Comparison of ENCODE assay signal across 34 cellular contexts in the genomic region with DNA sequence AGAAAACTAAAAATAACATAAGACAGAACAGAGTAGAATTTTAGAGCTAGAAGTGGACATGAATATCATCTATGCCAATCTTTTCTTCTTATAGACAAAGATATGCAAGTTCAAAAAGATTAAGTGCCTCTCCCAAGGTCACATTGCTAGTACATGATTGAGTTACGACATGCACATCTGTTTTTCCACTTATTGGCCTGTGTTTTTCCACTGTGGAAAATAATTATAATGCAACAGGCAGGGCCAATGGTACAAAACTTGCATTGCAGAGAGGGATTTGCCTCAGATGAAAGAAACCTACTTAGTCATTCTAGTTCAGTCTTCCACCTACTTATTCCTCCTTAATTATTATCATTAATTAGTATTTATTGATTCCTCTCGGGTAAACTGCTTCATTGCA.
"Had no signal": no experiment of that assay in that cellular context is flagged by ENCODE, and none has a peak within 500 bp of the region (broad histone marks: within the 10 kb centered on the region; RNA-seq: fewer than 3 reads in every experiment).

No MANE protein-coding gene starts in this region.

- ATAC-seq: activated CD4-positive, alpha-beta T cell treated with anti-CD3 and anti-CD28 coated beads for 36 hours; activated CD8-positive, alpha-beta memory T cell treated with anti-CD3 and anti-CD28 coated beads, Interleukin-2, amount 10 ng/mL, durations not matched to agents 7 days and 5 days; activated CD8-positive, alpha-beta T cell treated with anti-CD3 and anti-CD28 coated beads, Interleukin-2, amount 10 ng/mL, durations not matched to agents 7 days and 5 days; activated naive CD8-positive, alpha-beta T cell treated with anti-CD3 and anti-CD28 coated beads, Interleukin-2, amount 50 U/mL, for 24 hours; foreskin keratinocyte; gastrocnemius medialis; T-helper 17 cell had no signal

- H3K36me3 ChIP-seq: ascending aorta, breast epithelium, cardiac muscle cell, colonic mucosa, esophagus squamous epithelium, gastrocnemius medialis had no signal

- H3K27ac Mint-ChIP-seq: activated CD4-positive, alpha-beta memory T cell treated with anti-CD3 and anti-CD28 coated beads for 36 hours; activated CD4-positive, alpha-beta T cell treated with anti-CD3 and anti-CD28 coated beads for 36 hours; activated CD8-positive, alpha-beta memory T cell treated with anti-CD3 and anti-CD28 coated beads, Interleukin-2, amount 10 ng/mL, durations not matched to agents 7 days and 5 days; activated CD8-positive, alpha-beta T cell treated with anti-CD3 and anti-CD28 coated beads, Interleukin-2, amount 10 ng/mL, durations not matched to agents 7 days and 5 days; activated naive CD4-positive, alpha-beta T cell treated with anti-CD3 and anti-CD28 coated beads for 36 hours; activated naive CD4-positive, alpha-beta T cell treated with anti-CD3 and anti-CD28 coated beads, Interleukin-2, amount 50 U/mL, for 24 hours; activated naive CD8-positive, alpha-beta T cell treated with anti-CD3 and anti-CD28 coated beads for 36 hours; activated naive CD8-positive, alpha-beta T cell treated with anti-CD3 and anti-CD28 coated beads, Interleukin-2, amount 50 U/mL, for 24 hours; activated T-helper 1 cell treated with anti-CD3 and anti-CD28 coated beads, Interleukin-12 subunit alpha, Interleukin-12 subunit beta, Interleukin-2, Interleukin-4 antibody, amounts not matched to agents 30 ng/mL and 10 ng/mL and 1 ng/mL, durations not matched to agents 14 hours and 24 hours and 36 hours; activated T-helper 2 cell treated with anti-CD3 and anti-CD28 coated beads, Interferon-gamma antibody, Interleukin-2, Interleukin-4, amounts not matched to agents 10 μg/mL and 5 μg/mL and 100 μg/mL, durations not matched to agents 14 hours and 24 hours and 36 hours; brain; T-helper 17 cell; T-helper 2 cell treated with Interferon-gamma antibody and Interleukin-4, amounts not matched to agents 5 μg/mL and 100 μg/mL, for 36 hours had no signal

- H3K4me3 ChIP-seq: ascending aorta, breast epithelium, cardiac muscle cell, colonic mucosa, esophagus squamous epithelium, gastrocnemius medialis had no signal

- H3K9me3 ChIP-seq: ascending aorta, breast epithelium, colonic mucosa, esophagus squamous epithelium, gastrocnemius medialis had no signal

- H3K36me3 Mint-ChIP-seq: activated CD4-positive, alpha-beta memory T cell treated with anti-CD3 and anti-CD28 coated beads for 36 hours; activated CD8-positive, alpha-beta memory T cell treated with anti-CD3 and anti-CD28 coated beads, Interleukin-2, amount 10 ng/mL, durations not matched to agents 7 days and 5 days; activated naive CD4-positive, alpha-beta T cell treated with anti-CD3 and anti-CD28 coated beads, Interleukin-2, amount 50 U/mL, for 24 hours; activated naive CD8-positive, alpha-beta T cell treated with anti-CD3 and anti-CD28 coated beads for 36 hours; brain had no signal

- H3K4me1 Mint-ChIP-seq: activated CD4-positive, alpha-beta T cell treated with anti-CD3 and anti-CD28 coated beads for 36 hours; activated CD4-positive, alpha-beta T cell treated with anti-CD3 and anti-CD28 coated beads, Interleukin-2, amount 10 ng/mL, durations not matched to agents 24 days and 14 days; activated CD8-positive, alpha-beta memory T cell treated with anti-CD3 and anti-CD28 coated beads, Interleukin-2, amount 10 ng/mL, durations not matched to agents 7 days and 5 days; activated naive CD4-positive, alpha-beta T cell treated with anti-CD3 and anti-CD28 coated beads, Interleukin-2, amount 50 U/mL, for 24 hours; activated naive CD8-positive, alpha-beta T cell treated with anti-CD3 and anti-CD28 coated beads for 36 hours; activated naive CD8-positive, alpha-beta T cell treated with anti-CD3 and anti-CD28 coated beads, Interleukin-2, amount 50 U/mL, for 24 hours; T-helper 17 cell had no signal

- H3K27me3 ChIP-seq: ascending aorta, breast epithelium, cardiac muscle cell, colonic mucosa, esophagus squamous epithelium, foreskin keratinocyte, gastrocnemius medialis had no signal

- H3K4me1 ChIP-seq: ascending aorta, breast epithelium, colonic mucosa, esophagus squamous epithelium, foreskin keratinocyte had no signal

- H3K9me3 Mint-ChIP-seq: activated CD4-positive, alpha-beta memory T cell treated with anti-CD3 and anti-CD28 coated beads for 36 hours; activated CD4-positive, alpha-beta T cell treated with anti-CD3 and anti-CD28 coated beads, Interleukin-2, amount 10 ng/mL, durations not matched to agents 24 days and 14 days; activated naive CD4-positive, alpha-beta T cell treated with anti-CD3 and anti-CD28 coated beads for 36 hours; activated naive CD4-positive, alpha-beta T cell treated with anti-CD3 and anti-CD28 coated beads, Interleukin-2, amount 50 U/mL, for 24 hours; activated naive CD8-positive, alpha-beta T cell treated with anti-CD3 and anti-CD28 coated beads for 36 hours; activated T-helper 1 cell treated with anti-CD3 and anti-CD28 coated beads, Interleukin-12 subunit alpha, Interleukin-12 subunit beta, Interleukin-2, Interleukin-4 antibody, amounts not matched to agents 30 ng/mL and 10 ng/mL and 1 ng/mL, durations not matched to agents 14 hours and 24 hours and 36 hours; activated T-helper 2 cell treated with anti-CD3 and anti-CD28 coated beads, Interferon-gamma antibody, Interleukin-2, Interleukin-4, amounts not matched to agents 10 μg/mL and 5 μg/mL and 100 μg/mL, durations not matched to agents 14 hours and 24 hours and 36 hours; brain; T-helper 2 cell treated with Interferon-gamma antibody and Interleukin-4, amounts not matched to agents 5 μg/mL and 100 μg/mL, for 36 hours had no signal

- DNase-seq: activated CD4-positive, alpha-beta memory T cell treated with anti-CD3 and anti-CD28 coated beads for 36 hours; activated CD4-positive, alpha-beta T cell treated with anti-CD3 and anti-CD28 coated beads for 36 hours; activated CD4-positive, alpha-beta T cell treated with anti-CD3 and anti-CD28 coated beads, Interleukin-2, amount 10 ng/mL, durations not matched to agents 24 days and 14 days; activated CD4-positive, CD25-positive, alpha-beta regulatory T cell; activated CD4-positive, CD25-positive, alpha-beta regulatory T cell treated with anti-CD3 and anti-CD28 coated beads, Interleukin-2, amount 50 U/mL, for 72 hours; activated CD8-positive, alpha-beta memory T cell treated with anti-CD3 and anti-CD28 coated beads, Interleukin-2, amount 10 ng/mL, durations not matched to agents 7 days and 5 days; activated CD8-positive, alpha-beta memory T cell treated with anti-CD3 and anti-CD28 coated beads, Interleukin-2, amount 50 U/mL, for 4 hours; activated CD8-positive, alpha-beta T cell treated with anti-CD3 and anti-CD28 coated beads, Interleukin-2, amount 10 ng/mL, durations not matched to agents 7 days and 5 days; activated effector memory CD4-positive, alpha-beta T cell treated with anti-CD3 and anti-CD28 coated beads, Interleukin-2, amount 50 U/mL, for 16 hours; activated naive CD4-positive, alpha-beta T cell treated with anti-CD3 and anti-CD28 coated beads for 36 hours; activated naive CD8-positive, alpha-beta T cell treated with anti-CD3 and anti-CD28 coated beads for 36 hours; activated naive CD8-positive, alpha-beta T cell treated with anti-CD3 and anti-CD28 coated beads, Interleukin-2, amount 50 U/mL, for 24 hours; activated T-cell treated with anti-CD3 and anti-CD28 coated beads, Interleukin-2, amount 50 U/mL, for 1 hour; activated T-cell treated with anti-CD3 and anti-CD28 coated beads, Interleukin-2, amount 50 U/mL, for 48 hours; central memory CD4-positive, alpha-beta T cell; cerebellar nuclear complex; colonic mucosa; effector CD8-positive, alpha-beta T cell; esophagus squamous epithelium; foreskin keratinocyte; gastrocnemius medialis; glutamatergic neuron; T-helper 1 cell; T-helper 17 cell; T1000 had no signal

- H3K27me3 Mint-ChIP-seq: activated CD8-positive, alpha-beta memory T cell treated with anti-CD3 and anti-CD28 coated beads, Interleukin-2, amount 10 ng/mL, durations not matched to agents 7 days and 5 days; brain; T-helper 17 cell had no signal

- H3K27ac ChIP-seq: ascending aorta, breast epithelium, cardiac muscle cell, colonic mucosa, epithelial cell of prostate, esophagus squamous epithelium, foreskin keratinocyte, gastrocnemius medialis had no signal

- H3K4me3 Mint-ChIP-seq: activated CD4-positive, alpha-beta memory T cell treated with anti-CD3 and anti-CD28 coated beads for 36 hours; activated CD4-positive, alpha-beta T cell treated with anti-CD3 and anti-CD28 coated beads for 36 hours; activated CD4-positive, alpha-beta T cell treated with anti-CD3 and anti-CD28 coated beads, Interleukin-2, amount 10 ng/mL, durations not matched to agents 24 days and 14 days; activated CD8-positive, alpha-beta memory T cell treated with anti-CD3 and anti-CD28 coated beads, Interleukin-2, amount 10 ng/mL, durations not matched to agents 7 days and 5 days; activated CD8-positive, alpha-beta T cell treated with anti-CD3 and anti-CD28 coated beads, Interleukin-2, amount 10 ng/mL, durations not matched to agents 7 days and 5 days; activated naive CD4-positive, alpha-beta T cell treated with anti-CD3 and anti-CD28 coated beads for 36 hours; activated naive CD4-positive, alpha-beta T cell treated with anti-CD3 and anti-CD28 coated beads, Interleukin-2, amount 50 U/mL, for 24 hours; activated naive CD8-positive, alpha-beta T cell treated with anti-CD3 and anti-CD28 coated beads for 36 hours; activated naive CD8-positive, alpha-beta T cell treated with anti-CD3 and anti-CD28 coated beads, Interleukin-2, amount 50 U/mL, for 24 hours; activated T-helper 1 cell treated with anti-CD3 and anti-CD28 coated beads, Interleukin-12 subunit alpha, Interleukin-12 subunit beta, Interleukin-2, Interleukin-4 antibody, amounts not matched to agents 30 ng/mL and 10 ng/mL and 1 ng/mL, durations not matched to agents 14 hours and 24 hours and 36 hours; brain; T-helper 17 cell; T-helper 2 cell treated with Interferon-gamma antibody and Interleukin-4, amounts not matched to agents 5 μg/mL and 100 μg/mL, for 36 hours had no signal
